ENCODE assay signal across 15 cellular contexts in genomic region chr3:43895573-43895972, GRCh38.
"Had no signal": no experiment of that assay in that cellular context is flagged by ENCODE, and none has a peak within 500 bp of the region (broad histone marks: within the 10 kb centered on the region; RNA-seq: fewer than 3 reads in every experiment).

No MANE protein-coding gene starts in this region.

- H3K27me3 ChIP-seq: hepatocyte, uterus had no signal

- H3K4me1 ChIP-seq: uterus had no signal

- H3K79me2 ChIP-seq: hepatocyte had no signal

- H3K4me2 ChIP-seq: hepatocyte had no signal

- H3K36me3 Mint-ChIP-seq: activated CD4-positive, alpha-beta memory T cell treated with anti-CD3 and anti-CD28 coated beads for 36 hours had no signal

- H3K9me3 Mint-ChIP-seq: activated T-cell treated with anti-CD3 and anti-CD28 coated beads, Interleukin-2, amount 50 U/mL, for 72 hours had no signal

- DNase-seq: activated CD4-positive, alpha-beta memory T cell treated with anti-CD3 and anti-CD28 coated beads for 36 hours; activated naive CD4-positive, alpha-beta T cell; activated T-cell treated with anti-CD3 and anti-CD28 coated beads, Interleukin-2, amount 50 U/mL, for 72 hours; aorta; cortex of kidney; effector CD4-positive, alpha-beta T cell; islet precursor cell; naive B cell; stimulated activated CD4-positive, alpha-beta T cell treated with anti-CD3 and anti-CD28 coated beads, Interleukin-1b, Interleukin-23, amount 100 ng/mL, for 48 hours; T1000; tibial artery; uterus had no signal

- H3K4me3 ChIP-seq: esophagus muscularis mucosa, hepatocyte, uterus had no signal

- H3K27ac Mint-ChIP-seq: activated CD4-positive, alpha-beta memory T cell treated with anti-CD3 and anti-CD28 coated beads for 36 hours; activated T-cell treated with anti-CD3 and anti-CD28 coated beads, Interleukin-2, amount 50 U/mL, for 72 hours; naive B cell had no signal

- ATAC-seq: activated T-cell treated with anti-CD3 and anti-CD28 coated beads, Interleukin-2, amount 50 U/mL, for 72 hours had no signal

- H3K27ac ChIP-seq: esophagus muscularis mucosa, hepatocyte, neutrophil, tibial artery, uterus had no signal
